In genomic region chr1:206902702-206903101, GRCh38 we compare ENCODE assay signal across 21 cellular contexts. TPM values are rescaled to one million over a fixed set of nuclear protein-coding genes. Genes with fewer than 3 reads are reported as not detected.
A peak's percentile ranks its signal among the peaks of the same experiment; 100 is the strongest.
DNase-seq lines count a peak whose midpoint lies in the region; ATAC-seq and TF ChIP-seq lines count a peak whose summit lies in the region.
"Had no signal": no experiment of that assay in that cellular context is flagged by ENCODE, and none has a peak within 500 bp of the region (broad histone marks: within the 10 kb centered on the region; RNA-seq: fewer than 3 reads in every experiment).

No MANE protein-coding gene starts in this region.

- peaks cover 90% of the 10 kb centered on the region for H3K4me1 Mint-ChIP-seq in activated T-cell treated with anti-CD3 and anti-CD28 coated beads, Interleukin-2, amount 50 U/mL, for 24 hours (ENCODE audit: low read depth)
- H3K4me1 Mint-ChIP-seq in CD8-positive, alpha-beta memory T cell, result peaks cover 57 to 77% (median 61%) of the 10 kb centered on the region in 3 donors
- H3K4me1 Mint-ChIP-seq in activated T-helper 17 cell treated with anti-CD3 and anti-CD28 coated beads, Interleukin-2, amount 50 U/mL, for 72 hours, result peaks cover 43% of the 10 kb centered on the region
- peaks cover 40 to 94% (median 87%) of the 10 kb centered on the region in 4 donors for H3K4me1 Mint-ChIP-seq in naive thymus-derived CD8-positive, alpha-beta T cell

- H3K79me2 ChIP-seq in osteoblast (ENCODE audit: insufficient read depth, low read length), result no peaks in the 10 kb centered on the region

- POLR2A ChIA-PET in CD8-positive, alpha-beta memory T cell (lab: Charles Lee), result interaction anchor here (0.8 to 1.5 kb wide), 2 partner anchors 19 to 23 kb away, joined by 3 to 4 read pairs; partner anchors contain the start of gene FCMR
- POLR2A ChIA-PET in naive thymus-derived CD8-positive, alpha-beta T cell (lab: Charles Lee), result interaction anchor here (0.8 to 17.7 kb wide), 6 partner anchors 10 to 28 kb away, joined by 3 to 562 read pairs (median 9); partner anchors contain the start of gene FCMR

- no peak overlapping the region for H3K27ac ChIP-seq in CD8-positive, alpha-beta memory T cell (ENCODE audit: low read depth, low read length)
- H3K27ac ChIP-seq in SJCRH30, result no peak overlapping the region
- H3K27ac ChIP-seq in osteoblast (ENCODE audit: low read depth, low read length), result no peak overlapping the region
- H3K27ac ChIP-seq: BLaER1, Peyer's patch had no signal

- no peak for DNase-seq in activated T-cell treated with anti-CD3 and anti-CD28 coated beads, Interleukin-2, amount 50 U/mL, for 24 hours
- no peak for DNase-seq in activated T-cell treated with anti-CD3 and anti-CD28 coated beads, Interleukin-2, amount 50 U/mL, for 48 hours
- no peak for DNase-seq in CD8-positive, alpha-beta memory T cell
- DNase-seq in naive thymus-derived CD8-positive, alpha-beta T cell, result no peak
- DNase-seq in NCI-H2227 (lab: John Stamatoyannopoulos, UW; ENCODE audit: unreplicated experiment), result no peak
- DNase-seq in SJCRH30, result no peak
- DNase-seq in osteoblast (ENCODE audit: insufficient read length, low spot score, missing footprints), result no peak
- DNase-seq: 8988T, COR-L47, H7, Karpas-422, MM.1S, NCI-H1092 treated with DMSO at 0.1 percent for 48 hours, NCI-H2227 treated with DMSO at 0.1 percent for 48 hours, NCI-H524, Peyer's patch, Right ventricle myocardium superior had no signal

- H4K20me1 ChIP-seq in osteoblast (ENCODE audit: insufficient read depth, low read length), result no peaks in the 10 kb centered on the region

- peaks cover 52% of the 10 kb centered on the region for H3K4me1 ChIP-seq in CD8-positive, alpha-beta memory T cell (ENCODE audit: insufficient read depth, low read length)
- H3K4me1 ChIP-seq in SJCRH30, result peaks cover 7% of the 10 kb centered on the region; the same call in 1 of the 2 replicates
- H3K4me1 ChIP-seq in osteoblast (ENCODE audit: insufficient read depth, low read length), result peaks cover 30% of the 10 kb centered on the region

- no peak overlapping the region for H2AFZ ChIP-seq in osteoblast (ENCODE audit: low read length)

- H3K4me3 Mint-ChIP-seq in activated T-cell treated with anti-CD3 and anti-CD28 coated beads, Interleukin-2, amount 50 U/mL, for 24 hours, result no peak overlapping the region
- H3K4me3 Mint-ChIP-seq in CD8-positive, alpha-beta memory T cell, result no peak overlapping the region
- no peak overlapping the region for H3K4me3 Mint-ChIP-seq in activated T-helper 17 cell treated with anti-CD3 and anti-CD28 coated beads, Interleukin-2, amount 50 U/mL, for 72 hours
- no peak overlapping the region for H3K4me3 Mint-ChIP-seq in naive thymus-derived CD8-positive, alpha-beta T cell

- TF ChIP-seq CTCF in osteoblast (IDR thresholded peaks at IDR 0.05; ENCODE audit: extremely low read depth, low read depth, low read length), result no peak

- no peak for ATAC-seq in activated T-helper 17 cell treated with anti-CD3 and anti-CD28 coated beads, Interleukin-2, amount 50 U/mL, for 72 hours (replicated peaks)
- ATAC-seq in naive thymus-derived CD8-positive, alpha-beta T cell, result no peak

- no peaks in the 10 kb centered on the region for H3K9me3 ChIP-seq in CD8-positive, alpha-beta memory T cell (ENCODE audit: low read length)
- no peaks in the 10 kb centered on the region for H3K9me3 ChIP-seq in SJCRH30 (replicated peaks)
- H3K9me3 ChIP-seq in osteoblast (ENCODE audit: low read depth, low read length), result no peaks in the 10 kb centered on the region
- H3K9me3 ChIP-seq: BLaER1, Peyer's patch had no signal

- H3K36me3 ChIP-seq in CD8-positive, alpha-beta memory T cell (ENCODE audit: insufficient read depth, low read length), result peaks cover 29% of the 10 kb centered on the region
- H3K36me3 ChIP-seq in SJCRH30, result no peaks in the 10 kb centered on the region
- H3K36me3 ChIP-seq in osteoblast (ENCODE audit: insufficient read depth, low read length), result no peaks in the 10 kb centered on the region
- H3K36me3 ChIP-seq: Peyer's patch had no signal

- no peak overlapping the region for H3K4me3 ChIP-seq in CD8-positive, alpha-beta memory T cell (ENCODE audit: low read length)
- no peak overlapping the region for H3K4me3 ChIP-seq in SJCRH30
- H3K4me3 ChIP-seq in osteoblast (ENCODE audit: insufficient read depth, low read length), result no peak overlapping the region
- H3K4me3 ChIP-seq: BLaER1, Peyer's patch had no signal

- H3K36me3 Mint-ChIP-seq in activated T-cell treated with anti-CD3 and anti-CD28 coated beads, Interleukin-2, amount 50 U/mL, for 24 hours (ENCODE audit: low read depth), result peaks cover 71% of the 10 kb centered on the region
- H3K36me3 Mint-ChIP-seq in CD8-positive, alpha-beta memory T cell, result peaks cover 10 to 64% (median 25%) of the 10 kb centered on the region in 3 donors
- H3K36me3 Mint-ChIP-seq in activated T-helper 17 cell treated with anti-CD3 and anti-CD28 coated beads, Interleukin-2, amount 50 U/mL, for 72 hours (ENCODE audit: low read depth), result peaks cover 59% of the 10 kb centered on the region
- H3K36me3 Mint-ChIP-seq in naive thymus-derived CD8-positive, alpha-beta T cell, result peaks cover 14 to 62% (median 26%) of the 10 kb centered on the region in 3 donors

- H3K27me3 ChIP-seq in CD8-positive, alpha-beta memory T cell (ENCODE audit: insufficient read depth, low read length, poor library complexity, severe bottlenecking), result no peaks in the 10 kb centered on the region
- H3K27me3 ChIP-seq in SJCRH30, result no peaks in the 10 kb centered on the region
- no peaks in the 10 kb centered on the region for H3K27me3 ChIP-seq in osteoblast (ENCODE audit: insufficient read depth, low read length)
- H3K27me3 ChIP-seq: Peyer's patch had no signal

- no peak overlapping the region for H3K4me2 ChIP-seq in osteoblast (ENCODE audit: insufficient read depth, low read length)
- H3K4me2 ChIP-seq: BLaER1 had no signal

- H3K27me3 Mint-ChIP-seq in activated T-cell treated with anti-CD3 and anti-CD28 coated beads, Interleukin-2, amount 50 U/mL, for 24 hours, result no peaks in the 10 kb centered on the region
- H3K27me3 Mint-ChIP-seq in CD8-positive, alpha-beta memory T cell, result no peaks in the 10 kb centered on the region
- peaks cover 3% of the 10 kb centered on the region for H3K27me3 Mint-ChIP-seq in activated T-helper 17 cell treated with anti-CD3 and anti-CD28 coated beads, Interleukin-2, amount 50 U/mL, for 72 hours
- H3K27me3 Mint-ChIP-seq in naive thymus-derived CD8-positive, alpha-beta T cell, result no peaks in the 10 kb centered on the region

- no peaks in the 10 kb centered on the region for H3K9me3 Mint-ChIP-seq in activated T-cell treated with anti-CD3 and anti-CD28 coated beads, Interleukin-2, amount 50 U/mL, for 24 hours
- H3K9me3 Mint-ChIP-seq in CD8-positive, alpha-beta memory T cell, result no peaks in the 10 kb centered on the region
- no peaks in the 10 kb centered on the region for H3K9me3 Mint-ChIP-seq in activated T-helper 17 cell treated with anti-CD3 and anti-CD28 coated beads, Interleukin-2, amount 50 U/mL, for 72 hours
- no peaks in the 10 kb centered on the region for H3K9me3 Mint-ChIP-seq in naive thymus-derived CD8-positive, alpha-beta T cell

- peak overlapping the region; percentile 66 for H3K27ac Mint-ChIP-seq in activated T-cell treated with anti-CD3 and anti-CD28 coated beads, Interleukin-2, amount 50 U/mL, for 24 hours
- H3K27ac Mint-ChIP-seq in CD8-positive, alpha-beta memory T cell, result peak overlapping the region in 7 of 8 donors; percentile 42 to 82 (median 64)
- H3K27ac Mint-ChIP-seq in activated T-helper 17 cell treated with anti-CD3 and anti-CD28 coated beads, Interleukin-2, amount 50 U/mL, for 72 hours, result peak overlapping the region; percentile 6
- H3K27ac Mint-ChIP-seq in naive thymus-derived CD8-positive, alpha-beta T cell, result peak overlapping the region; percentile 22 to 99 (median 87)

- CTCF ChIA-PET in CD8-positive, alpha-beta memory T cell (lab: Charles Lee), result interaction anchor here (1.8 kb wide), 1 partner anchor 38 kb away, joined by 4 read pairs; the partner anchor contains the start of gene IL20

RNA-seq across cellular contexts. Expression of gene IL24, which starts 5.5 kb away (rescaled TPM):
- total RNA-seq in CD8-positive, alpha-beta memory T cell, result 1 to 10 TPM; 2.0 to 2.9 TPM
- polyA plus RNA-seq in CD8-positive, alpha-beta memory T cell, result 22.5 TPM
- 1 to 10 TPM in 1 of 2 donors, under 1 TPM in 1; 0.15 to 4.6 TPM for total RNA-seq in activated T-helper 17 cell treated with anti-CD3 and anti-CD28 coated beads, Interleukin-2, amount 50 U/mL, for 72 hours
- not detected for total RNA-seq in naive thymus-derived CD8-positive, alpha-beta T cell
- 10 to 100 TPM; 16.3 to 29.8 (median 19.3) TPM for polyA plus RNA-seq in naive thymus-derived CD8-positive, alpha-beta T cell
- not detected in 2 replicates for total RNA-seq in SJCRH30 (2014; rRNA removed; shearing (Covaris generic))
- total RNA-seq in osteoblast, result not detected in 2 replicates
- total RNA-seq: H7, HT-29, Peyer's patch, Right ventricle myocardium superior had no signal

RNA-seq across cellular contexts. Expression of gene FCMR, which starts 19.0 kb away (rescaled TPM):
- 10 to 100 TPM; 75.1 to 75.6 TPM for total RNA-seq in CD8-positive, alpha-beta memory T cell
- polyA plus RNA-seq in CD8-positive, alpha-beta memory T cell, result 574 TPM
- total RNA-seq in activated T-helper 17 cell treated with anti-CD3 and anti-CD28 coated beads, Interleukin-2, amount 50 U/mL, for 72 hours, result 10 to 100 TPM; 22.7 to 74.0 TPM
- total RNA-seq in naive thymus-derived CD8-positive, alpha-beta T cell, result 100 to 1,000 TPM; 742 to 747 TPM
- 100 to 1,000 TPM; 536 to 869 (median 596) TPM for polyA plus RNA-seq in naive thymus-derived CD8-positive, alpha-beta T cell
- total RNA-seq in SJCRH30 (2014; rRNA removed; shearing (Covaris generic)), result not detected in 2 replicates
- 0.29 TPM in 1 of 2 replicates, not detected in the other for total RNA-seq in osteoblast
- total RNA-seq: H7 had no signal

RNA-seq across cellular contexts. Expression of gene IL20, which starts 37.3 kb away (rescaled TPM):
- not detected for total RNA-seq in CD8-positive, alpha-beta memory T cell
- polyA plus RNA-seq in CD8-positive, alpha-beta memory T cell, result not detected
- total RNA-seq in activated T-helper 17 cell treated with anti-CD3 and anti-CD28 coated beads, Interleukin-2, amount 50 U/mL, for 72 hours, result not detected
- total RNA-seq in naive thymus-derived CD8-positive, alpha-beta T cell, result not detected
- not detected for polyA plus RNA-seq in naive thymus-derived CD8-positive, alpha-beta T cell
- total RNA-seq in SJCRH30 (2014; rRNA removed; shearing (Covaris generic)), result not detected in 2 replicates
- total RNA-seq in osteoblast, result not detected in 2 replicates
- total RNA-seq: Daoy, H7, HT-29, Peyer's patch, Right ventricle myocardium superior had no signal

RNA-seq across cellular contexts. Expression of gene PIGR, which starts 43.6 kb away (rescaled TPM):
- under 1 TPM; 0.04 to 0.33 TPM for total RNA-seq in CD8-positive, alpha-beta memory T cell
- not detected for polyA plus RNA-seq in CD8-positive, alpha-beta memory T cell
- total RNA-seq in activated T-helper 17 cell treated with anti-CD3 and anti-CD28 coated beads, Interleukin-2, amount 50 U/mL, for 72 hours, result under 1 TPM in 1 of 2 donors, not detected in 1; 0.34 TPM
- not detected for total RNA-seq in naive thymus-derived CD8-positive, alpha-beta T cell
- polyA plus RNA-seq in naive thymus-derived CD8-positive, alpha-beta T cell, result under 1 TPM in 1 of 3 donors, not detected in 2; 0.03 TPM
- total RNA-seq in SJCRH30 (2014; rRNA removed; shearing (Covaris generic)), result not detected in 2 replicates
- not detected in 2 replicates for total RNA-seq in osteoblast
- total RNA-seq: Daoy had no signal

Comparison
In these comparisons a context has a peak if more than half of its experiments do, and no peak if none do; other contexts are left out.
1. H3K27ac Mint-ChIP-seq: peak in every context shown above with its lines; median percentile 87 in naive thymus-derived CD8-positive, alpha-beta T cell; 66 in activated T-cell treated with anti-CD3 and anti-CD28 coated beads, Interleukin-2, amount 50 U/mL, for 24 hours; 64 in CD8-positive, alpha-beta memory T cell; 6 in activated T-helper 17 cell treated with anti-CD3 and anti-CD28 coated beads, Interleukin-2, amount 50 U/mL, for 72 hours.
2. RNA of gene FCMR, which starts 19.0 kb away (total RNA-seq): 742 to 747 TPM in naive thymus-derived CD8-positive, alpha-beta T cell, 75.1 to 75.6 TPM in CD8-positive, alpha-beta memory T cell and 22.7 to 74.0 TPM in activated T-helper 17 cell treated with anti-CD3 and anti-CD28 coated beads, Interleukin-2, amount 50 U/mL, for 72 hours; not detected in SJCRH30 and 0.29 TPM in osteoblast; every median in the first group is over 10 times any median in the second.